ENCODE assay signal across 12 cellular contexts in genomic region chr15:43268111-43269105, GRCh38. TPM values are rescaled to one million over a fixed set of nuclear protein-coding genes. Genes with fewer than 3 reads are reported as not detected.
DNase-seq lines count a peak whose midpoint lies in the region; ATAC-seq and TF ChIP-seq lines count a peak whose summit lies in the region.
"Had no signal": no experiment of that assay in that cellular context is flagged by ENCODE, and none has a peak within 500 bp of the region (broad histone marks: within the 10 kb centered on the region; RNA-seq: fewer than 3 reads in every experiment).

No MANE protein-coding gene starts in this region.

- no peaks in the 10 kb centered on the region for H3K4me1 ChIP-seq in foreskin keratinocyte

- no peaks in the 10 kb centered on the region for H3K36me3 Mint-ChIP-seq in immature natural killer cell

- H3K9me3 Mint-ChIP-seq in immature natural killer cell, result no peaks in the 10 kb centered on the region

- H3K27me3 Mint-ChIP-seq in immature natural killer cell (ENCODE audit: low read depth in 3 of 3), result peaks cover 3 to 13% (median 3%) of the 10 kb centered on the region in 3 donors

- no peak for ATAC-seq in foreskin keratinocyte
- no peak for ATAC-seq in HG02678 (IDR thresholded peaks at IDR 0.05; ENCODE audit: unreplicated experiment)

- H3K27me3 ChIP-seq in foreskin keratinocyte, result peaks cover 60% of the 10 kb centered on the region

- H3K4me1 Mint-ChIP-seq in immature natural killer cell, result peaks cover 8 to 13% of the 10 kb centered on the region in 2 donors

- TF ChIP-seq CTCF in GM12865 (IDR thresholded peaks at IDR 0.05; ENCODE audit: insufficient read depth, low read depth, low read length, missing control alignments) (peak; percentile 47), foreskin keratinocyte (conservative IDR thresholded peaks at IDR 0.05) (peak; percentile 43)

- peak; percentile 31 for DNase-seq in AG08395 (ENCODE audit: low spot score)
- peak; percentile 25 for DNase-seq in GM12865 (ENCODE audit: low read depth)
- peak; percentile 22 for DNase-seq in SK-MEL-5 (ENCODE audit: low read depth, low spot score)
- no peak for DNase-seq in foreskin keratinocyte
- DNase-seq in NCI-H2196 (lab: John Stamatoyannopoulos, UW; ENCODE audit: unreplicated experiment), result no peak
- no peak for DNase-seq in immature natural killer cell
- no peak for DNase-seq in stimulated activated naive CD4-positive, alpha-beta T cell treated with Interleukin-2 at 50 U/mL for 16 hours (lab: John Stamatoyannopoulos, UW)

- H3K4me3 ChIP-seq in GM12865 (ENCODE audit: low read depth, low read length), result no peak overlapping the region
- H3K4me3 ChIP-seq: suprapubic skin had no signal

- in situ Hi-C loops in SK-MEL-5 (cut with HindIII; ENCODE audit: low pct_unique_long_range_greater_than_20kb, low sequenced_read_pairs), result no loop called here

- H3K27ac Mint-ChIP-seq in immature natural killer cell, result no peak overlapping the region

- no peak overlapping the region for H3K4me3 Mint-ChIP-seq in immature natural killer cell

- H3K27ac ChIP-seq in foreskin keratinocyte, result no peak overlapping the region

RNA-seq across cellular contexts. Expression of gene TGM5, which starts 1.7 kb away (rescaled TPM):
- 0.13 and 0.21 TPM in 2 replicates for total RNA-seq in SK-MEL-5 (2014; rRNA removed; shearing (Covaris generic))
- 0.30 and 0.44 TPM in 2 replicates for polyA plus RNA-seq in SK-MEL-5 (2015; cell fraction: cytosol; rRNA removed)
- 0.80 and 1.1 TPM in 2 replicates for polyA plus RNA-seq in SK-MEL-5 (2015; cell fraction: nucleus; rRNA removed)
- total RNA-seq in foreskin keratinocyte, result not detected in 2 replicates
- polyA plus RNA-seq in foreskin keratinocyte, result not detected in 2 replicates
- under 1 TPM in 1 of 3 donors, not detected in 2; 0.21 TPM for polyA plus RNA-seq in immature natural killer cell
- total RNA-seq: glomerular endothelial cell, NCI-H460 had no signal

RNA-seq across cellular contexts. Expression of gene TGM7, which starts 33.6 kb away (rescaled TPM):
- not detected in 2 replicates for total RNA-seq in SK-MEL-5 (2014; rRNA removed; shearing (Covaris generic))
- polyA plus RNA-seq in SK-MEL-5 (2015; cell fraction: cytosol; rRNA removed), result not detected in 2 replicates
- not detected in 2 replicates for polyA plus RNA-seq in SK-MEL-5 (2015; cell fraction: nucleus; rRNA removed)
- total RNA-seq in foreskin keratinocyte, result not detected in 2 replicates
- polyA plus RNA-seq in foreskin keratinocyte (not detected in 2 replicates), immature natural killer cell (not detected)
- total RNA-seq: glomerular endothelial cell, NCI-H460, renal cortical epithelial cell, suprapubic skin had no signal

RNA-seq across cellular contexts. Expression of gene EPB42, which starts 47.6 kb away (rescaled TPM):
- not detected in 2 replicates for total RNA-seq in SK-MEL-5 (2014; rRNA removed; shearing (Covaris generic))
- polyA plus RNA-seq in SK-MEL-5 (2015; cell fraction: cytosol; rRNA removed), result not detected in 2 replicates
- polyA plus RNA-seq in SK-MEL-5 (2015; cell fraction: nucleus; rRNA removed), result not detected in 2 replicates
- total RNA-seq in foreskin keratinocyte, result not detected in 2 replicates
- polyA plus RNA-seq in foreskin keratinocyte (not detected in 2 replicates), immature natural killer cell (not detected)
- total RNA-seq: glomerular endothelial cell, NCI-H460, renal cortical epithelial cell, suprapubic skin had no signal

Comparison
In these comparisons a context has a peak if more than half of its experiments do, and no peak if none do; other contexts are left out.
1. DNase-seq: peak in AG08395 (single experiment), GM12865 (single experiment) and SK-MEL-5 (single experiment); none in foreskin keratinocyte (0 of 2), NCI-H2196 (single experiment), immature natural killer cell (0 of 3) and stimulated activated naive CD4-positive, alpha-beta T cell treated with Interleukin-2 at 50 U/mL for 16 hours (single experiment).